ENCODE assay signal across 8 cellular contexts in genomic region chr13:48975101-48975925, GRCh38. TPM values are rescaled to one million over a fixed set of nuclear protein-coding genes. Genes with fewer than 3 reads are reported as not detected.
DNase-seq lines count a peak whose midpoint lies in the region; ATAC-seq and TF ChIP-seq lines count a peak whose summit lies in the region.

TSS of gene FNDC3A (plus strand) at chr13:48975912. CDS start at chr13:49006191, 30,279 bp downstream.

- H3K4me3 Mint-ChIP-seq in nephron progenitor cell = peak within 1 kb of the TSS; percentile 97

- peaks cover 47% of the 10 kb centered on the region for H3K4me1 Mint-ChIP-seq in nephron progenitor cell

- no peaks in the 10 kb centered on the region; the same call in 1 of the 2 replicates for H3K27me3 ChIP-seq in OCI-LY1 (ENCODE audit: insufficient read depth, low read length)

- peak within 1 kb of the TSS; percentile 48 for H2AFZ ChIP-seq in OCI-LY1 (ENCODE audit: low read length)

- peak within 1 kb of the TSS; percentile 65 for H3K27ac ChIP-seq in OCI-LY1 (ENCODE audit: low read depth, low read length, poor library complexity, severe bottlenecking)
- peak within 1 kb of the TSS; percentile 87 for H3K27ac ChIP-seq in temporal lobe (ENCODE audit: low read depth, low read length)

- H3K9me2 ChIP-seq in OCI-LY1 (ENCODE audit: low read depth, low read length) = no peaks in the 10 kb centered on the region

- peaks cover 30% of the 10 kb centered on the region for H3K4me1 ChIP-seq in OCI-LY1 (ENCODE audit: insufficient read depth, low read length, severe bottlenecking)

- peak within 1 kb of the TSS; percentile 92 for H3K4me2 ChIP-seq in OCI-LY1 (ENCODE audit: low read length)

- no peaks in the 10 kb centered on the region for H3K79me2 ChIP-seq in OCI-LY1 (ENCODE audit: insufficient read depth, low read length)

- no peaks in the 10 kb centered on the region for H4K20me1 ChIP-seq in OCI-LY1 (ENCODE audit: insufficient read depth, low read length)

- H3K27me3 Mint-ChIP-seq in nephron progenitor cell (ENCODE audit: low read depth, poor library complexity) = peaks cover 4% of the 10 kb centered on the region

- H3K4me3 ChIP-seq in AG10803 (ENCODE audit: low read length) (peak within 1 kb of the TSS; percentile 91), OCI-LY1 (ENCODE audit: low read depth, low read length, poor library complexity, severe bottlenecking) (peak within 1 kb of the TSS; percentile 73)

- peak; percentile 63 for DNase-seq in AG10803 (ENCODE audit: low read depth)
- peak; percentile 1 to 6 for DNase-seq in activated T-helper 1 cell treated with anti-CD3 and anti-CD28 coated beads, Interleukin-2, amount 50 U/mL, for 16 hours (ENCODE audit: low read depth in 1 of 2, low spot score in 1 of 2)
- peak; percentile 44 for DNase-seq in fibroblast of the conjunctiva (ENCODE audit: low read depth)
- DNase-seq in nephron progenitor cell = peak; percentile 86

- 0 out of 2 replicates have a peak, but pooled peaks cover 2% of the 10 kb centered on the region for H3F3A ChIP-seq in OCI-LY1 (ENCODE audit: insufficient read depth, low read length)

- peaks cover 15% of the 10 kb centered on the region for H3K9me3 ChIP-seq in OCI-LY1 (ENCODE audit: low read length)

- peak; percentile 29 for TF ChIP-seq CTCF in AG10803 (conservative IDR thresholded peaks at IDR 0.05; ENCODE audit: low read length)
- no peak; the same call in 1 of the 2 replicates for TF ChIP-seq CTCF in OCI-LY1 (IDR thresholded peaks at IDR 0.05; ENCODE audit: low read length)
- no peak for TF ChIP-seq CTCF in nephron progenitor cell (IDR thresholded peaks at IDR 0.05)

- H3K9me3 Mint-ChIP-seq in nephron progenitor cell = peaks cover 40% of the 10 kb centered on the region

- peak within 1 kb of the TSS; percentile 73 for H3K9ac ChIP-seq in OCI-LY1 (ENCODE audit: low read length)

- ATAC-seq in GM18517 (IDR thresholded peaks at IDR 0.05; ENCODE audit: unreplicated experiment) (peak; percentile 12), HG03196 (IDR thresholded peaks at IDR 0.05; ENCODE audit: unreplicated experiment) (peak; percentile 5)

- no peaks in the 10 kb centered on the region; the same call in 1 of the 2 replicates for H3K36me3 ChIP-seq in OCI-LY1 (ENCODE audit: insufficient read depth, low read length)

- peaks cover 25% of the 10 kb centered on the region for H3K36me3 Mint-ChIP-seq in nephron progenitor cell (ENCODE audit: low read depth)

- peak within 1 kb of the TSS; percentile 97 for H3K27ac Mint-ChIP-seq in nephron progenitor cell

RNA-seq across cellular contexts. Expression of gene FNDC3A, which starts in this region (rescaled TPM):
- total RNA-seq in temporal lobe = 65.9 TPM

Comparison
In these comparisons a context has a peak if more than half of its experiments do, and no peak if none do; other contexts are left out.
1. Peak in every context shown above with its lines: DNase-seq, ATAC-seq, H3K4me3 ChIP-seq and H3K27ac ChIP-seq.
2. DNase-seq: peak in every context shown above with its lines; median percentile 86 in nephron progenitor cell; 63 in AG10803; 44 in fibroblast of the conjunctiva; 4 in activated T-helper 1 cell treated with anti-CD3 and anti-CD28 coated beads, Interleukin-2, amount 50 U/mL, for 16 hours.